Comparison of ENCODE assay signal across 1 cellular context in the genomic region with DNA sequence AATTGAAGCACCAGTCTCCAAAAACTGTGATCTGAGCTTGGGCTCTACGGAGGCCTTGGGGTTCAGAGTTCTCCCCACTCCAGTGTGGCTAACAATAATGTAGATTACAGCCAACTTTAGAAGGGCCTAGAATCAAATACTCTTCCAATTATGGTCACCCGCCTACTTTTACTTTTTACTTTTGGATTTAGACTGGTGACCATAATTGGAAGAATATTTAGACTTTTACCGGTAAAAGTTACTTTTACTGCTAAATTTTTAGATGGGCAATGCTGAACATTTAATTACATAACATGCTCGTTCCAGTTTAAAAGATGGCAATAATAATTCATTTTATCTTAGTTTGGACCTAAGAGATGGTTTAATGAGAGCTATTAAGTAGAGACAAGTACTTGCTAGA.
TF ChIP-seq lines count a peak whose summit lies in the region.

No MANE protein-coding gene starts in this region.

TF ChIP-seq in SK-N-SH, 30 proteins besides CTCF, POLR2A, EP300 and RAD21:
- no peak for TF ChIP-seq TAF1 (IDR thresholded peaks at IDR 0.05; ENCODE audit: borderline replicate concordance, low read depth, low read length)
- no peak for TF ChIP-seq RCOR1 (IDR thresholded peaks at IDR 0.05; ENCODE audit: low read length)
- TF ChIP-seq, protein P1, sequence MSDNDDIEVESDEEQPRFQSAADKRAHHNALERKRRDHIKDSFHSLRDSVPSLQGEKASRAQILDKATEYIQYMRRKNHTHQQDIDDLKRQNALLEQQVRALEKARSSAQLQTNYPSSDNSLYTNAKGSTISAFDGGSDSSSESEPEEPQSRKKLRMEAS (IDR thresholded peaks at IDR 0.05; ENCODE audit: low read depth), result no peak
- no peak for TF ChIP-seq GABPA (IDR thresholded peaks at IDR 0.05; ENCODE audit: low read depth)
- TF ChIP-seq JUND (IDR thresholded peaks at IDR 0.05), result no peak
- no peak for TF ChIP-seq YY1 (IDR thresholded peaks at IDR 0.05; ENCODE audit: low read depth)
- no peak for TF ChIP-seq NFIC (IDR thresholded peaks at IDR 0.05; ENCODE audit: borderline replicate concordance)
- TF ChIP-seq TEAD4 (IDR thresholded peaks at IDR 0.05; ENCODE audit: borderline replicate concordance, insufficient read depth), result no peak
- no peak for TF ChIP-seq USF1 (IDR thresholded peaks at IDR 0.05; ENCODE audit: borderline replicate concordance, low read depth)
- no peak for TF ChIP-seq RFX5 (IDR thresholded peaks at IDR 0.05; ENCODE audit: low read length)
- no peak for TF ChIP-seq RXRA (IDR thresholded peaks at IDR 0.05; ENCODE audit: borderline replicate concordance, low read depth)
- TF ChIP-seq, protein P2, sequence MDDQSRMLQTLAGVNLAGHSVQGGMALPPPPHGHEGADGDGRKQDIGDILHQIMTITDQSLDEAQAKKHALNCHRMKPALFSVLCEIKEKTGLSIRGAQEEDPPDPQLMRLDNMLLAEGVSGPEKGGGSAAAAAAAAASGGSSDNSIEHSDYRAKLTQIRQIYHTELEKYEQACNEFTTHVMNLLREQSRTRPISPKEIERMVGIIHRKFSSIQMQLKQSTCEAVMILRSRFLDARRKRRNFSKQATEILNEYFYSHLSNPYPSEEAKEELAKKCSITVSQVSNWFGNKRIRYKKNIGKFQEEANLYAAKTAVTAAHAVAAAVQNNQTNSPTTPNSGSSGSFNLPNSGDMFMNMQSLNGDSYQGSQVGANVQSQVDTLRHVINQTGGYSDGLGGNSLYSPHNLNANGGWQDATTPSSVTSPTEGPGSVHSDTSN (IDR thresholded peaks at IDR 0.05), result no peak
- no peak for TF ChIP-seq TCF12 (IDR thresholded peaks at IDR 0.05)
- TF ChIP-seq GATA2 (CRISPR knock-in tag; IDR thresholded peaks at IDR 0.05), result no peak
- no peak for TF ChIP-seq FOXJ3 (CRISPR knock-in tag; IDR thresholded peaks at IDR 0.05)
- TF ChIP-seq EZH2phosphoT487 (IDR thresholded peaks at IDR 0.05; ENCODE audit: borderline replicate concordance, low read depth), result no peak
- TF ChIP-seq CHD2 (IDR thresholded peaks at IDR 0.05; ENCODE audit: low read length, partially characterized antibody), result no peak
- TF ChIP-seq FOXM1 (IDR thresholded peaks at IDR 0.05; ENCODE audit: low read depth), result no peak
TF ChIP-seq in SK-N-SH: peak in this region for 0.
